In genomic region chr1:1253314-1253713, GRCh38 we compare ENCODE assay signal across 2 cellular contexts.
TF ChIP-seq lines count a peak whose summit lies in the region.

No MANE protein-coding gene starts in this region.

TF ChIP-seq in IMR-90, 13 proteins besides CTCF, POLR2A, EP300 and RAD21:
- TF ChIP-seq RFX5 (IDR thresholded peaks at IDR 0.05; ENCODE audit: low read depth, low read length) = no peak
- no peak for TF ChIP-seq USF2 (IDR thresholded peaks at IDR 0.05; ENCODE audit: low read depth, low read length)
- TF ChIP-seq RCOR1 (IDR thresholded peaks at IDR 0.05; ENCODE audit: insufficient replicate concordance, low read length) = no peak
- no peak for TF ChIP-seq NFE2L2 (IDR thresholded peaks at IDR 0.05; ENCODE audit: low read depth, low read length)
- TF ChIP-seq MAZ (IDR thresholded peaks at IDR 0.05; ENCODE audit: borderline replicate concordance, low read depth, low read length) = no peak
- no peak for TF ChIP-seq FOS (IDR thresholded peaks at IDR 0.05; ENCODE audit: low read depth, low read length)
- no peak for TF ChIP-seq CEBPB (IDR thresholded peaks at IDR 0.05; ENCODE audit: low read depth, low read length)
- TF ChIP-seq CHD1 (IDR thresholded peaks at IDR 0.05; ENCODE audit: low read depth, low read length) = no peak
- no peak for TF ChIP-seq BHLHE40 (IDR thresholded peaks at IDR 0.05; ENCODE audit: low read depth, low read length)
- no peak for TF ChIP-seq MAFK (IDR thresholded peaks at IDR 0.05; ENCODE audit: low read depth, low read length)
- TF ChIP-seq, protein P1, sequence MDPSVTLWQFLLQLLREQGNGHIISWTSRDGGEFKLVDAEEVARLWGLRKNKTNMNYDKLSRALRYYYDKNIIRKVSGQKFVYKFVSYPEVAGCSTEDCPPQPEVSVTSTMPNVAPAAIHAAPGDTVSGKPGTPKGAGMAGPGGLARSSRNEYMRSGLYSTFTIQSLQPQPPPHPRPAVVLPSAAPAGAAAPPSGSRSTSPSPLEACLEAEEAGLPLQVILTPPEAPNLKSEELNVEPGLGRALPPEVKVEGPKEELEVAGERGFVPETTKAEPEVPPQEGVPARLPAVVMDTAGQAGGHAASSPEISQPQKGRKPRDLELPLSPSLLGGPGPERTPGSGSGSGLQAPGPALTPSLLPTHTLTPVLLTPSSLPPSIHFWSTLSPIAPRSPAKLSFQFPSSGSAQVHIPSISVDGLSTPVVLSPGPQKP (IDR thresholded peaks at IDR 0.05; ENCODE audit: borderline replicate concordance, low read depth, low read length) = no peak

TF ChIP-seq in H1, 55 proteins besides CTCF, POLR2A, EP300 and RAD21:
- TF ChIP-seq NANOG (IDR thresholded peaks at IDR 0.05; ENCODE audit: insufficient read depth, low read depth, low read length, poor library complexity, severe bottlenecking) (no peak), PHF8 (conservative IDR thresholded peaks at IDR 0.05; ENCODE audit: low read depth, low read length) (no peak), KDM1A (IDR thresholded peaks at IDR 0.05; ENCODE audit: borderline replicate concordance, low read length) (peak; percentile 52; the same call in 1 of the 2 replicates), BACH1 (IDR thresholded peaks at IDR 0.05; ENCODE audit: low read length) (no peak)
